16 cellular contexts compared by ENCODE assay signal in the genomic region with DNA sequence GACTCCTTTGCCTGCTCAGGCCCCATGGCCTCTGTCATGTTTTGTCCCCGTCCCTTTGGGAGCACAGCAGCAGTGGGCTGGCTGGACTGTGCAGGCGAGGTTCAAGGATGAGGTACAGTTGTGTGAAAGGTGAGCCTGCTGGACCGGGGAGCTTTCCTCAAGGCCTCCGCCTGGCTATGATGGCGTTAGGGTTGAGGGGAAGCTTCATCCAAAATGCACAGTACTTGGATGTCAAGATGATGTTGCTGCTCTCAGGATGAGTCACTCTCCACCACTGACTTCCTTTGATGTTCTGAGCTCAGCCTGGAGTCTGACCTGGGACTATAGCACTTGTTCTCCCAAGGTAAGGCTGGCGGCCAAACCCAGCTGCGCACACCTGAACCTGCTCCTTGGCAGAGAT.
DNase-seq lines count a peak whose midpoint lies in the region; ATAC-seq, FAIRE-seq and TF ChIP-seq lines count a peak whose summit lies in the region.
"Had no signal": no experiment of that assay in that cellular context is flagged by ENCODE, and none has a peak within 500 bp of the region (broad histone marks: within the 10 kb centered on the region; RNA-seq: fewer than 3 reads in every experiment).

No MANE protein-coding gene starts in this region.

- H2BK20ac ChIP-seq in IMR-90 (ENCODE audit: low read depth, low read length), result no peak overlapping the region

- H3K9ac ChIP-seq in IMR-90 (ENCODE audit: low read depth, low read length), result no peak overlapping the region

- WGBS in IMR-90 (ENCODE audit: extremely low coverage in 2 of 2, insufficient read length in 1 of 2), 2 experiments, result 67% methylated on average over 1 of the region's 7 CpGs; no CpG with 5 or more reads in 1 of the 2 experiments
- WGBS in small intestine, 3 donors, result 66 to 77% (median 73%) methylated on average over 7 of the region's 7 CpGs

- H3K4ac ChIP-seq in IMR-90 (ENCODE audit: low read depth, low read length), result no peak overlapping the region

- H3K4me1 ChIP-seq in IMR-90 (ENCODE audit: control insufficient read depth, insufficient read depth, low read length) (no peaks in the 10 kb centered on the region), small intestine (ENCODE audit: control insufficient read depth in 2 of 2, insufficient read depth in 1 of 2, low read depth in 1 of 2, low read length in 1 of 2) (peaks cover 0 to 2% of the 10 kb centered on the region in 2 donors), mucosa of descending colon (ENCODE audit: low read depth) (peaks cover 5% of the 10 kb centered on the region)
- H3K4me1 ChIP-seq in naive thymus-derived CD4-positive, alpha-beta T cell (ENCODE audit: control insufficient read depth in 2 of 2, insufficient read depth in 2 of 2, low read length in 2 of 2), result no peaks in the 10 kb centered on the region
- H3K4me1 ChIP-seq: tibial artery had no signal

- no peak for ATAC-seq in IMR-90 (ENCODE audit: low read depth)
- ATAC-seq in mucosa of descending colon, result no peak
- ATAC-seq in naive thymus-derived CD4-positive, alpha-beta T cell, result no peak
- ATAC-seq: sciatic nerve had no signal

- H3K4me3 ChIP-seq in IMR-90 (ENCODE audit: insufficient read depth, low read depth, low read length) (no peak overlapping the region), small intestine (ENCODE audit: low read depth in 1 of 2, low read length in 2 of 2) (no peak overlapping the region), mucosa of descending colon (no peak overlapping the region)
- H3K4me3 ChIP-seq in naive thymus-derived CD4-positive, alpha-beta T cell (ENCODE audit: low read length), result no peak overlapping the region
- H3K4me3 ChIP-seq: tibial artery had no signal

- no peak overlapping the region for H3K4me2 ChIP-seq in IMR-90 (ENCODE audit: low read depth, low read length)

- no peak overlapping the region for H4K5ac ChIP-seq in IMR-90 (ENCODE audit: low read depth, low read length)

- H4K8ac ChIP-seq in IMR-90 (ENCODE audit: low read depth in 2 of 2, low read length in 2 of 2), result no peak overlapping the region

- CTCF ChIA-PET in IMR-90 (lab: Yijun Ruan, JAX), result no interaction called here
- CTCF ChIA-PET in naive thymus-derived CD4-positive, alpha-beta T cell (lab: Charles Lee), result no interaction called here

- H3K27ac Mint-ChIP-seq in activated CD4-positive, alpha-beta T cell treated with anti-CD3 and anti-CD28 coated beads, Interleukin-2, amount 10 ng/mL, durations not matched to agents 24 days and 14 days, result no peak overlapping the region
- H3K27ac Mint-ChIP-seq in activated naive CD8-positive, alpha-beta T cell treated with anti-CD3 and anti-CD28 coated beads for 36 hours, result no peak overlapping the region
- H3K27ac Mint-ChIP-seq in naive thymus-derived CD4-positive, alpha-beta T cell, result no peak overlapping the region
- H3K27ac Mint-ChIP-seq: HFFc6, immature natural killer cell had no signal

- H2BK5ac ChIP-seq in IMR-90 (ENCODE audit: low read depth, low read length, poor library complexity, severe bottlenecking), result no peak overlapping the region

- POLR2A ChIA-PET in IMR-90 (lab: Charles Lee; ENCODE audit: unreplicated experiment), result no interaction called here
- POLR2A ChIA-PET in naive thymus-derived CD4-positive, alpha-beta T cell (lab: Charles Lee), result no interaction called here

- H3K27me3 Mint-ChIP-seq in activated CD4-positive, alpha-beta T cell treated with anti-CD3 and anti-CD28 coated beads, Interleukin-2, amount 10 ng/mL, durations not matched to agents 24 days and 14 days, result peaks cover 24% of the 10 kb centered on the region
- H3K27me3 Mint-ChIP-seq in activated naive CD8-positive, alpha-beta T cell treated with anti-CD3 and anti-CD28 coated beads for 36 hours, result peaks cover 14% of the 10 kb centered on the region
- peaks cover 0 to 20% (median 0%) of the 10 kb centered on the region in 5 donors for H3K27me3 Mint-ChIP-seq in naive thymus-derived CD4-positive, alpha-beta T cell

- no peaks in the 10 kb centered on the region for H3K27me3 ChIP-seq in IMR-90 (ENCODE audit: control insufficient read depth, insufficient read depth, low read length)
- H3K27me3 ChIP-seq in small intestine (ENCODE audit: control insufficient read depth in 2 of 2, insufficient read depth in 2 of 2, low read length in 2 of 2), result no peaks in the 10 kb centered on the region
- no peaks in the 10 kb centered on the region for H3K27me3 ChIP-seq in naive thymus-derived CD4-positive, alpha-beta T cell (ENCODE audit: control insufficient read depth in 2 of 2, insufficient read depth in 2 of 2, low read length in 2 of 2)
- H3K27me3 ChIP-seq: tibial artery had no signal

- intact Hi-C loops in activated CD4-positive, alpha-beta T cell treated with anti-CD3 and anti-CD28 coated beads, Interleukin-2, amount 10 ng/mL, durations not matched to agents 24 days and 14 days (cut with micrococcal nuclease), result no loop called here
- intact Hi-C loops in IMR-90 (cut with micrococcal nuclease) (no loop called here), mucosa of descending colon (cut with DNase I, micrococcal nuclease) (no loop called here)
- intact Hi-C loops in naive thymus-derived CD4-positive, alpha-beta T cell (cut with micrococcal nuclease), result no loop called here

- H3K4me1 Mint-ChIP-seq in activated CD4-positive, alpha-beta T cell treated with anti-CD3 and anti-CD28 coated beads, Interleukin-2, amount 10 ng/mL, durations not matched to agents 24 days and 14 days, result peaks cover 17% of the 10 kb centered on the region
- H3K4me1 Mint-ChIP-seq in activated naive CD8-positive, alpha-beta T cell treated with anti-CD3 and anti-CD28 coated beads for 36 hours, result peaks cover 15% of the 10 kb centered on the region
- H3K4me1 Mint-ChIP-seq in naive thymus-derived CD4-positive, alpha-beta T cell, result peaks cover 0 to 19% (median 6%) of the 10 kb centered on the region in 7 donors
- H3K4me1 Mint-ChIP-seq: naive B cell had no signal

- TF ChIP-seq RAD21 in IMR-90 (IDR thresholded peaks at IDR 0.05; ENCODE audit: low read length), result no peak

- TF ChIP-seq CTCF in IMR-90 (conservative IDR thresholded peaks at IDR 0.05; ENCODE audit: low read depth, low read length) (no peak), mucosa of descending colon (IDR thresholded peaks at IDR 0.05) (no peak)

- no peak overlapping the region for H2BK15ac ChIP-seq in IMR-90 (ENCODE audit: low read depth, low read length)

- H3K4me3 Mint-ChIP-seq in activated CD4-positive, alpha-beta T cell treated with anti-CD3 and anti-CD28 coated beads, Interleukin-2, amount 10 ng/mL, durations not matched to agents 24 days and 14 days, result no peak overlapping the region
- no peak overlapping the region for H3K4me3 Mint-ChIP-seq in activated naive CD8-positive, alpha-beta T cell treated with anti-CD3 and anti-CD28 coated beads for 36 hours
- no peak overlapping the region for H3K4me3 Mint-ChIP-seq in naive thymus-derived CD4-positive, alpha-beta T cell
- H3K4me3 Mint-ChIP-seq: HFFc6, immature natural killer cell, naive B cell had no signal

- H3K9me3 Mint-ChIP-seq in activated CD4-positive, alpha-beta T cell treated with anti-CD3 and anti-CD28 coated beads, Interleukin-2, amount 10 ng/mL, durations not matched to agents 24 days and 14 days, result peaks cover 4% of the 10 kb centered on the region
- peaks cover 5% of the 10 kb centered on the region for H3K9me3 Mint-ChIP-seq in activated naive CD8-positive, alpha-beta T cell treated with anti-CD3 and anti-CD28 coated beads for 36 hours
- peaks cover 0 to 3% (median 0%) of the 10 kb centered on the region in 11 donors for H3K9me3 Mint-ChIP-seq in naive thymus-derived CD4-positive, alpha-beta T cell

- H3K9me1 ChIP-seq in IMR-90 (ENCODE audit: insufficient read depth, low read length), result no peaks in the 10 kb centered on the region; the same call in 1 of the 2 replicates

- H4K91ac ChIP-seq in IMR-90 (ENCODE audit: insufficient read depth, low read depth, low read length), result no peak overlapping the region

- peaks cover 2% of the 10 kb centered on the region for H3K36me3 Mint-ChIP-seq in activated CD4-positive, alpha-beta T cell treated with anti-CD3 and anti-CD28 coated beads, Interleukin-2, amount 10 ng/mL, durations not matched to agents 24 days and 14 days (ENCODE audit: low read depth)
- H3K36me3 Mint-ChIP-seq in activated naive CD8-positive, alpha-beta T cell treated with anti-CD3 and anti-CD28 coated beads for 36 hours, result peaks cover 3% of the 10 kb centered on the region
- H3K36me3 Mint-ChIP-seq in naive thymus-derived CD4-positive, alpha-beta T cell, result peaks cover 0 to 3% (median 0%) of the 10 kb centered on the region in 5 donors
- H3K36me3 Mint-ChIP-seq: immature natural killer cell, naive B cell had no signal

- H3K36me3 ChIP-seq in IMR-90 (ENCODE audit: control insufficient read depth, insufficient read depth, low read length) (no peaks in the 10 kb centered on the region), small intestine (ENCODE audit: control insufficient read depth in 2 of 2, insufficient read depth in 2 of 2, low read length in 2 of 2) (no peaks in the 10 kb centered on the region), mucosa of descending colon (ENCODE audit: low read depth) (no peaks in the 10 kb centered on the region)
- H3K36me3 ChIP-seq in naive thymus-derived CD4-positive, alpha-beta T cell (ENCODE audit: control insufficient read depth in 2 of 3, insufficient read depth in 3 of 3, low read length in 3 of 3), result no peaks in the 10 kb centered on the region
- H3K36me3 ChIP-seq: tibial artery had no signal

- TF ChIP-seq POLR2A in IMR-90 (IDR thresholded peaks at IDR 0.05; ENCODE audit: low read depth, low read length), result no peak

- peaks cover 19% of the 10 kb centered on the region for H3K9me3 ChIP-seq in IMR-90 (ENCODE audit: control insufficient read depth, insufficient read depth, low read length)
- no peaks in the 10 kb centered on the region for H3K9me3 ChIP-seq in small intestine (ENCODE audit: control insufficient read depth, low read depth)
- no peaks in the 10 kb centered on the region for H3K9me3 ChIP-seq in mucosa of descending colon
- H3K9me3 ChIP-seq in naive thymus-derived CD4-positive, alpha-beta T cell (ENCODE audit: control insufficient read depth in 2 of 3, low read length in 3 of 3), result no peaks in the 10 kb centered on the region
- H3K9me3 ChIP-seq: tibial artery had no signal

- H4K20me1 ChIP-seq in IMR-90 (ENCODE audit: insufficient read depth, low read length), result no peaks in the 10 kb centered on the region

- no peak overlapping the region for H2BK120ac ChIP-seq in IMR-90 (ENCODE audit: low read depth, low read length)

- no peak overlapping the region for H3K18ac ChIP-seq in IMR-90 (ENCODE audit: low read depth, low read length)

- H2AK5ac ChIP-seq in IMR-90 (ENCODE audit: low read depth, low read length), result no peak overlapping the region

- H3K14ac ChIP-seq in IMR-90 (replicated peaks; ENCODE audit: low read depth, low read length), result no peak overlapping the region

- in situ Hi-C loops in IMR-90 (cut with MboI; ENCODE audit: low sequenced_read_pairs), result no loop called here

- H3K79me1 ChIP-seq in IMR-90 (ENCODE audit: low read depth in 1 of 2, low read length in 2 of 2), result no peaks in the 10 kb centered on the region

- dilution Hi-C loops in IMR-90 (cut with HindIII; ENCODE audit: low sequenced_read_pairs, unreplicated experiment), result no loop called here

- H2AK9ac ChIP-seq in IMR-90 (replicated peaks; ENCODE audit: low read depth, low read length, poor library complexity), result no peak overlapping the region

- no peak for FAIRE-seq in small intestine (lab: Jason Lieb, UNC)

- H3K27ac ChIP-seq in IMR-90 (ENCODE audit: insufficient read depth, low read length), result no peak overlapping the region
- H3K27ac ChIP-seq in small intestine (ENCODE audit: low read depth in 1 of 2, low read length in 1 of 2), result no peak overlapping the region
- no peak overlapping the region for H3K27ac ChIP-seq in naive thymus-derived CD4-positive, alpha-beta T cell (ENCODE audit: low read depth, low read length)
- H3K27ac ChIP-seq: tibial artery had no signal

- no peak overlapping the region for H3K56ac ChIP-seq in IMR-90 (ENCODE audit: extremely low read depth, insufficient read depth, low read length)

- peak; percentile 71 for DNase-seq in activated CD4-positive, alpha-beta T cell treated with anti-CD3 and anti-CD28 coated beads, Interleukin-2, amount 10 ng/mL, durations not matched to agents 24 days and 14 days
- DNase-seq in activated CD4-positive, alpha-beta T cell treated with anti-CD3 and anti-CD28 coated beads, Interleukin-2, amount 50 U/mL, for 4 hours, result no peak
- peak; percentile 26 for DNase-seq in IMR-90
- DNase-seq in activated naive CD8-positive, alpha-beta T cell treated with anti-CD3 and anti-CD28 coated beads for 36 hours, result peak; percentile 24
- DNase-seq in small intestine, result peak; percentile 58
- DNase-seq in mucosa of descending colon, result no peak
- no peak for DNase-seq in effector CD8-positive, alpha-beta T cell (lab: John Stamatoyannopoulos, UW)
- no peak for DNase-seq in naive thymus-derived CD4-positive, alpha-beta T cell
- DNase-seq: activated effector memory CD4-positive, alpha-beta T cell treated with Interleukin-2 at 50 U/mL for 16 hours; DMS 273 treated with DMSO at 0.1 percent for 48 hours; HFFc6; immature natural killer cell; naive B cell; NCI-H226; tibial artery had no signal

- peak overlapping the region; percentile 8 for H2AFZ ChIP-seq in IMR-90 (replicated peaks; ENCODE audit: low read length, poor library complexity)

- no peak overlapping the region for H3K23ac ChIP-seq in IMR-90 (ENCODE audit: low read depth, low read length)

- BruUV-seq in IMR-90 (replicated peaks; lab: Mats Ljungman, UMichigan), result no TSS peak

Comparison
In these comparisons a context has a peak if more than half of its experiments do, and no peak if none do; other contexts are left out.
1. DNase-seq: peak in activated CD4-positive, alpha-beta T cell treated with anti-CD3 and anti-CD28 coated beads, Interleukin-2, amount 10 ng/mL, durations not matched to agents 24 days and 14 days (single experiment), IMR-90 (single experiment), activated naive CD8-positive, alpha-beta T cell treated with anti-CD3 and anti-CD28 coated beads for 36 hours (single experiment) and small intestine (single experiment); none in activated CD4-positive, alpha-beta T cell treated with anti-CD3 and anti-CD28 coated beads, Interleukin-2, amount 50 U/mL, for 4 hours (0 of 2), mucosa of descending colon (0 of 3), effector CD8-positive, alpha-beta T cell (single experiment) and naive thymus-derived CD4-positive, alpha-beta T cell (0 of 9).